In the genomic region with DNA sequence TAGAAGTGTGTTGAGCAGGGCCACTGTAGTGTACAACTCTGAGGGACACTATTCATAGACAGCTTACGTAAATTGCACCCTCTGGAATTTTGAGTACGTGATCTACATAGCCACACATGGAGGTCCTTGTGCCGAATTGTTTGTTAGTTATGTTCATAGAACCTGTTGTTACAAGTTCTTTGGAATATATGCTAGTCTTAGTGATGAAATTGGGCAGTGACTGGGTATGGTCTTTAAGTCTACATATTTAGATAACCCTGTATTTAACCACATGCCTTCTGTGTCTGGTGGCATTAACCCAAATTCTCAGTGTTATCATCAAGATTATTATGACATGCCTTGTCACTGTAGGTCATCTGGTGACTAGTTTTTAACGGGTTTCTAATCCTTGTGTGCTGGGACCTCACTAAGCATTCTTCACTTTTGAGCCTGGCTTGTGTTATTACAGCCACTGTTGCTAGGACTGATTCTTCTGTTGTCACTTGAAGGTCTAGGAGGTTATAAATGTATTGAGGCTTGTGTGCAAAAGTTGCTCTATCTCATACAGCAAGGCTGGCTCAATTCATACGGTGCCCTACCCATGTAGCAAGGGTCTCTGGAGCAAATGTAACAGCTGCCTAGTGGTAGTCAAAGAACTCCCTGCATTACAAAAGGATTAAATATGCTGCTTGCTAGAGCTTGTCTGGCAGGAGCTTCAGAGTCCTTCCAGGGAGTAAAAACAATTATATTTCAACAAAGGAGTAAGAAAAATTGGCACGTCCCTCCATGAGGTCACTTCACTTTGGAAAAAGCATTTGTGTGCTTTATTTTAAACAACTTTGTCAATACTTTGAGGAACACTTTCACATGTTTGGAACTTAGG, we compare ENCODE assay signal across 14 cellular contexts.
DNase-seq lines count a peak whose midpoint lies in the region; ATAC-seq, FAIRE-seq and TF ChIP-seq lines count a peak whose summit lies in the region.
"Had no signal": no experiment of that assay in that cellular context is flagged by ENCODE, and none has a peak within 500 bp of the region (broad histone marks: within the 10 kb centered on the region; RNA-seq: fewer than 3 reads in every experiment).

No MANE protein-coding gene starts in this region.

- peak; percentile 47 for ATAC-seq in HG03342 (IDR thresholded peaks at IDR 0.05; ENCODE audit: unreplicated experiment)

- H3K4me1 Mint-ChIP-seq in mesothelial cell of epicardium (peaks cover 7% of the 10 kb centered on the region), endothelial cell (ENCODE audit: unreplicated experiment) (no peaks in the 10 kb centered on the region)
- H3K4me1 Mint-ChIP-seq: activated naive CD8-positive, alpha-beta T cell treated with anti-CD3 and anti-CD28 coated beads, Interleukin-2, amount 10 ng/mL, durations not matched to agents 7 days and 5 days had no signal

- H3K36me3 Mint-ChIP-seq in mesothelial cell of epicardium (peaks cover 3% of the 10 kb centered on the region), endothelial cell (ENCODE audit: low read depth, unreplicated experiment) (no peaks in the 10 kb centered on the region)
- H3K36me3 Mint-ChIP-seq: activated naive CD8-positive, alpha-beta T cell treated with anti-CD3 and anti-CD28 coated beads, Interleukin-2, amount 10 ng/mL, durations not matched to agents 7 days and 5 days had no signal

- H3K4me3 ChIP-seq in coronary artery = peak overlapping the region; percentile 33

- peak overlapping the region; percentile 34 to 77 for H3K27ac ChIP-seq in coronary artery

- H3K27ac Mint-ChIP-seq in mesothelial cell of epicardium (peak overlapping the region; percentile 53), endothelial cell (ENCODE audit: unreplicated experiment) (no peak overlapping the region)
- H3K27ac Mint-ChIP-seq: activated naive CD8-positive, alpha-beta T cell treated with anti-CD3 and anti-CD28 coated beads, Interleukin-2, amount 10 ng/mL, durations not matched to agents 7 days and 5 days had no signal

- no peak for DNase-seq in GM19239 (ENCODE audit: insufficient read length, low spot score)
- DNase-seq in coronary artery (ENCODE audit: low spot score) = no peak
- no peak for DNase-seq in mesothelial cell of epicardium (ENCODE audit: low spot score in 2 of 2, unreplicated experiment in 2 of 2)
- no peak for DNase-seq in cerebellar cortex (ENCODE audit: low spot score)
- no peak for DNase-seq in CD1c-positive myeloid dendritic cell (ENCODE audit: extremely low spot score)
- DNase-seq in endothelial cell (ENCODE audit: low spot score) = no peak
- no peak for DNase-seq in SW 1271 (lab: John Stamatoyannopoulos, UW)
- DNase-seq: activated CD4-positive, alpha-beta T cell treated with anti-CD3 and anti-CD28 coated beads for 48 hours; activated naive CD8-positive, alpha-beta T cell treated with anti-CD3 and anti-CD28 coated beads, Interleukin-2, amount 10 ng/mL, durations not matched to agents 7 days and 5 days; NCI-H2029; SHP77 treated with DMSO at 0.1 percent for 48 hours; stimulated activated CD8-positive, alpha-beta memory T cell treated with anti-CD3 and anti-CD28 coated beads, Interleukin-4, amount 100 ng/mL, for 48 hours had no signal

- peaks cover 7% of the 10 kb centered on the region for H3K9me3 Mint-ChIP-seq in mesothelial cell of epicardium
- H3K9me3 Mint-ChIP-seq in endothelial cell (ENCODE audit: unreplicated experiment) = no peaks in the 10 kb centered on the region
- H3K9me3 Mint-ChIP-seq: activated naive CD8-positive, alpha-beta T cell treated with anti-CD3 and anti-CD28 coated beads, Interleukin-2, amount 10 ng/mL, durations not matched to agents 7 days and 5 days had no signal

- TF ChIP-seq CTCF in coronary artery (IDR thresholded peaks at IDR 0.05) (no peak), mesothelial cell of epicardium (IDR thresholded peaks at IDR 0.05; ENCODE audit: unreplicated experiment) (no peak), endothelial cell (IDR thresholded peaks at IDR 0.05; ENCODE audit: unreplicated experiment) (no peak)

- H3K4me3 Mint-ChIP-seq in mesothelial cell of epicardium (no peak overlapping the region), endothelial cell (ENCODE audit: unreplicated experiment) (no peak overlapping the region)
- H3K4me3 Mint-ChIP-seq: activated naive CD8-positive, alpha-beta T cell treated with anti-CD3 and anti-CD28 coated beads, Interleukin-2, amount 10 ng/mL, durations not matched to agents 7 days and 5 days had no signal

- no peaks in the 10 kb centered on the region for H3K27me3 Mint-ChIP-seq in mesothelial cell of epicardium (ENCODE audit: low read depth)
- peaks cover 3% of the 10 kb centered on the region for H3K27me3 Mint-ChIP-seq in endothelial cell (ENCODE audit: unreplicated experiment)

- FAIRE-seq in GM19239 (lab: Jason Lieb, UNC) = peak; percentile 35
- FAIRE-seq: frontal cortex had no signal
